ENCODE assay signal across 1 cellular context in the genomic region with DNA sequence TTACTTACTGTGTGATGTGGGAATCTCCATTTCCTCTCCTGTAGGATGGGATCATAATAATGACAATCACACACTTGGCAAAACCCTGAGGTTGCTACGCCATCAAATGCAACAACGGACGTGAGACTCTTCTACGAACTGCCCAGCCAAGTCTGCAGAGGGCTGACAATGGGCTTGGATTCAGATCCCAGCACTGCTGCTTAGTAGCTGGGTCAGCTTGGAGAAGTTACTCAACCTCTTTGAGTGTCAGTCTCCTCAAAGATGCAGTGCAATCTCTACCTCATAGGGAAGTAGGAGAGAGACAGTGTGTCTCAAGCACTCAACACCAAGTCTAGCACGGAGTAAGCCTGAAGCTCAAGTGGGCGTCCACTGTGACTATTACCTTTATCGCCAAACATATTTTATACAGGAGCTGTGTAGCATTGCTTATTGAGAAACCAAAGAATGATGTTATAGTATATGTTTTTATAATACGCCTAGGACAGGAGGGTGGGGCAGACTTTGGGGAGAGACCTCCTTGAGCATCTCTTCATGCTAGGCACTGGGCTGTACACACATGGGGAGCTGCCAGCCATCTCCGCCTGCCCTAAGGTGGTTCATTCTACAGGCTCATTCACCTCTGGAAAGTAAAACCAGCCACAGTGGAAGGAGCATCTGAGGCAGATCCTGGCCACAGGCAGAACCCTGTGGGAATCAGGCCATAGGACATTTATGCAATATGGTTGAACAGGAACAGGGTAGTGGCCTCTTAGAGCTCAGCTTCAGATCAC.
TF ChIP-seq lines count a peak whose summit lies in the region.

No MANE protein-coding gene starts in this region.

TF ChIP-seq in K562, 482 proteins besides CTCF, POLR2A, EP300 and RAD21:
- TF ChIP-seq, protein P1, sequence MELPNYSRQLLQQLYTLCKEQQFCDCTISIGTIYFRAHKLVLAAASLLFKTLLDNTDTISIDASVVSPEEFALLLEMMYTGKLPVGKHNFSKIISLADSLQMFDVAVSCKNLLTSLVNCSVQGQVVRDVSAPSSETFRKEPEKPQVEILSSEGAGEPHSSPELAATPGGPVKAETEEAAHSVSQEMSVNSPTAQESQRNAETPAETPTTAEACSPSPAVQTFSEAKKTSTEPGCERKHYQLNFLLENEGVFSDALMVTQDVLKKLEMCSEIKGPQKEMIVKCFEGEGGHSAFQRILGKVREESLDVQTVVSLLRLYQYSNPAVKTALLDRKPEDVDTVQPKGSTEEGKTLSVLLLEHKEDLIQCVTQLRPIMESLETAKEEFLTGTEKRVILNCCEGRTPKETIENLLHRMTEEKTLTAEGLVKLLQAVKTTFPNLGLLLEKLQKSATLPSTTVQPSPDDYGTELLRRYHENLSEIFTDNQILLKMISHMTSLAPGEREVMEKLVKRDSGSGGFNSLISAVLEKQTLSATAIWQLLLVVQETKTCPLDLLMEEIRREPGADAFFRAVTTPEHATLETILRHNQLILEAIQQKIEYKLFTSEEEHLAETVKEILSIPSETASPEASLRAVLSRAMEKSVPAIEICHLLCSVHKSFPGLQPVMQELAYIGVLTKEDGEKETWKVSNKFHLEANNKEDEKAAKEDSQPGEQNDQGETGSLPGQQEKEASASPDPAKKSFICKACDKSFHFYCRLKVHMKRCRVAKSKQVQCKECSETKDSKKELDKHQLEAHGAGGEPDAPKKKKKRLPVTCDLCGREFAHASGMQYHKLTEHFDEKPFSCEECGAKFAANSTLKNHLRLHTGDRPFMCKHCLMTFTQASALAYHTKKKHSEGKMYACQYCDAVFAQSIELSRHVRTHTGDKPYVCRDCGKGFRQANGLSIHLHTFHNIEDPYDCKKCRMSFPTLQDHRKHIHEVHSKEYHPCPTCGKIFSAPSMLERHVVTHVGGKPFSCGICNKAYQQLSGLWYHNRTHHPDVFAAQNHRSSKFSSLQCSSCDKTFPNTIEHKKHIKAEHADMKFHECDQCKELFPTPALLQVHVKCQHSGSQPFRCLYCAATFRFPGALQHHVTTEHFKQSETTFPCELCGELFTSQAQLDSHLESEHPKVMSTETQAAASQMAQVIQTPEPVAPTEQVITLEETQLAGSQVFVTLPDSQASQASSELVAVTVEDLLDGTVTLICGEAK (IDR thresholded peaks at IDR 0.05), result no peak
- TF ChIP-seq, protein P1 (CRISPR knock-in tag; IDR thresholded peaks at IDR 0.05), result no peak
- TF ChIP-seq KLF13 (tag; IDR thresholded peaks at IDR 0.05; ENCODE audit: borderline replicate concordance, low read depth) (no peak), POLR3G (IDR thresholded peaks at IDR 0.05; ENCODE audit: extremely low read depth, insufficient read length, insufficient replicate concordance) (no peak), ZNF592 (IDR thresholded peaks at IDR 0.05) (no peak), MECOM (CRISPR knock-in tag; IDR thresholded peaks at IDR 0.05) (0 out of 2 replicates have a peak, but pooled peaks have one; percentile 5), FOXA1 (IDR thresholded peaks at IDR 0.05; ENCODE audit: borderline replicate concordance) (no peak), RBM25 (IDR thresholded peaks at IDR 0.05; ENCODE audit: low read depth, low read length, severe bottlenecking) (peak; percentile 23), ZNF830 (CRISPR knock-in tag; IDR thresholded peaks at IDR 0.05) (no peak), BCL6 (CRISPR knock-in tag; IDR thresholded peaks at IDR 0.05) (no peak), BCOR (IDR thresholded peaks at IDR 0.05) (peak; percentile 68; the same call in 1 of the 2 replicates), HIVEP1 (CRISPR knock-in tag; IDR thresholded peaks at IDR 0.05) (no peak)
- TF ChIP-seq, protein P2, sequence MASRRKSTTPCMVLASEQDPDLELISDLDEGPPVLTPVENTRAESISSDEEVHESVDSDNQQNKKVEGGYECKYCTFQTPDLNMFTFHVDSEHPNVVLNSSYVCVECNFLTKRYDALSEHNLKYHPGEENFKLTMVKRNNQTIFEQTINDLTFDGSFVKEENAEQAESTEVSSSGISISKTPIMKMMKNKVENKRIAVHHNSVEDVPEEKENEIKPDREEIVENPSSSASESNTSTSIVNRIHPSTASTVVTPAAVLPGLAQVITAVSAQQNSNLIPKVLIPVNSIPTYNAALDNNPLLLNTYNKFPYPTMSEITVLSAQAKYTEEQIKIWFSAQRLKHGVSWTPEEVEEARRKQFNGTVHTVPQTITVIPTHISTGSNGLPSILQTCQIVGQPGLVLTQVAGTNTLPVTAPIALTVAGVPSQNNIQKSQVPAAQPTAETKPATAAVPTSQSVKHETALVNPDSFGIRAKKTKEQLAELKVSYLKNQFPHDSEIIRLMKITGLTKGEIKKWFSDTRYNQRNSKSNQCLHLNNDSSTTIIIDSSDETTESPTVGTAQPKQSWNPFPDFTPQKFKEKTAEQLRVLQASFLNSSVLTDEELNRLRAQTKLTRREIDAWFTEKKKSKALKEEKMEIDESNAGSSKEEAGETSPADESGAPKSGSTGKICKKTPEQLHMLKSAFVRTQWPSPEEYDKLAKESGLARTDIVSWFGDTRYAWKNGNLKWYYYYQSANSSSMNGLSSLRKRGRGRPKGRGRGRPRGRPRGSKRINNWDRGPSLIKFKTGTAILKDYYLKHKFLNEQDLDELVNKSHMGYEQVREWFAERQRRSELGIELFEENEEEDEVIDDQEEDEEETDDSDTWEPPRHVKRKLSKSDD (conservative IDR thresholded peaks at IDR 0.05; ENCODE audit: low read length), result no peak
- TF ChIP-seq, protein P3, sequence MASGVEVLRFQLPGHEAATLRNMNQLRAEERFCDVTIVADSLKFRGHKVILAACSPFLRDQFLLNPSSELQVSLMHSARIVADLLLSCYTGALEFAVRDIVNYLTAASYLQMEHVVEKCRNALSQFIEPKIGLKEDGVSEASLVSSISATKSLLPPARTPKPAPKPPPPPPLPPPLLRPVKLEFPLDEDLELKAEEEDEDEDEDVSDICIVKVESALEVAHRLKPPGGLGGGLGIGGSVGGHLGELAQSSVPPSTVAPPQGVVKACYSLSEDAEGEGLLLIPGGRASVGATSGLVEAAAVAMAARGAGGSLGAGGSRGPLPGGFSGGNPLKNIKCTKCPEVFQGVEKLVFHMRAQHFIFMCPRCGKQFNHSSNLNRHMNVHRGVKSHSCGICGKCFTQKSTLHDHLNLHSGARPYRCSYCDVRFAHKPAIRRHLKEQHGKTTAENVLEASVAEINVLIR (CRISPR knock-in tag; IDR thresholded peaks at IDR 0.05), result no peak
